In genomic region chr2:96815326-96816126, GRCh38 we compare ENCODE assay signal across 8 cellular contexts. TPM values are rescaled to one million over a fixed set of nuclear protein-coding genes. Genes with fewer than 3 reads are reported as not detected.
A peak's percentile ranks its signal among the peaks of the same experiment; 100 is the strongest.
DNase-seq lines count a peak whose midpoint lies in the region; ATAC-seq and TF ChIP-seq lines count a peak whose summit lies in the region.

No MANE protein-coding gene starts in this region.

- H3K4me3 ChIP-seq in left ventricle myocardium inferior: peak overlapping the region; percentile 90

- H3K4me3 Mint-ChIP-seq in activated T-helper 1 cell treated with anti-CD3 and anti-CD28 coated beads, Interleukin-12 subunit alpha, Interleukin-12 subunit beta, Interleukin-2, Interleukin-4 antibody, amounts not matched to agents 30 ng/mL and 10 ng/mL and 1 ng/mL, durations not matched to agents 14 hours and 24 hours and 36 hours: peak overlapping the region; percentile 93

- no peaks in the 10 kb centered on the region for H3K9me3 ChIP-seq in left ventricle myocardium inferior (replicated peaks)

- H3K27ac Mint-ChIP-seq in activated T-helper 1 cell treated with anti-CD3 and anti-CD28 coated beads, Interleukin-12 subunit alpha, Interleukin-12 subunit beta, Interleukin-2, Interleukin-4 antibody, amounts not matched to agents 30 ng/mL and 10 ng/mL and 1 ng/mL, durations not matched to agents 14 hours and 24 hours and 36 hours: peak overlapping the region; percentile 91

- DNase-seq in DMS79 treated with DMSO at 0.1 percent for 48 hours (lab: John Stamatoyannopoulos, UW): peak; percentile 41
- no peak for DNase-seq in DMS79 (lab: John Stamatoyannopoulos, UW)
- DNase-seq in LoVo (ENCODE audit: low spot score): peak; percentile 31
- DNase-seq in activated T-helper 1 cell treated with anti-CD3 and anti-CD28 coated beads, Interleukin-12 subunit alpha, Interleukin-12 subunit beta, Interleukin-2, Interleukin-4 antibody, amounts not matched to agents 30 ng/mL and 10 ng/mL and 1 ng/mL, durations not matched to agents 14 hours and 24 hours and 36 hours (ENCODE audit: low spot score): no peak
- DNase-seq in left ventricle myocardium inferior: no peak
- DNase-seq in renal cortical epithelial cell (ENCODE audit: low read depth): peak; percentile 45

- peaks cover 2% of the 10 kb centered on the region for H3K36me3 ChIP-seq in left ventricle myocardium inferior

- H3K27ac ChIP-seq in left ventricle myocardium inferior (replicated peaks): peak overlapping the region; percentile 100

- peaks cover 48% of the 10 kb centered on the region for H3K4me1 Mint-ChIP-seq in activated T-helper 1 cell treated with anti-CD3 and anti-CD28 coated beads, Interleukin-12 subunit alpha, Interleukin-12 subunit beta, Interleukin-2, Interleukin-4 antibody, amounts not matched to agents 30 ng/mL and 10 ng/mL and 1 ng/mL, durations not matched to agents 14 hours and 24 hours and 36 hours (ENCODE audit: low read depth)

- H3K27me3 ChIP-seq in left ventricle myocardium inferior (ENCODE audit: low read depth): no peaks in the 10 kb centered on the region

- peak; percentile 7 for ATAC-seq in GM21360 (IDR thresholded peaks at IDR 0.05; ENCODE audit: unreplicated experiment)
- ATAC-seq in activated CD4-positive, CD25-positive, alpha-beta regulatory T cell treated with anti-CD3 and anti-CD28 coated beads, Interleukin-2, amount 50 U/mL, for 24 hours: no peak

- no peak for TF ChIP-seq CTCF in left ventricle myocardium inferior (IDR thresholded peaks at IDR 0.05; ENCODE audit: borderline replicate concordance)

- intact Hi-C loops in activated T-helper 1 cell treated with anti-CD3 and anti-CD28 coated beads, Interleukin-12 subunit alpha, Interleukin-12 subunit beta, Interleukin-2, Interleukin-4 antibody, amounts not matched to agents 30 ng/mL and 10 ng/mL and 1 ng/mL, durations not matched to agents 14 hours and 24 hours and 36 hours (cut with micrococcal nuclease): loop anchor here (1.0 to 5.0 kb wide), 9 partner anchors 43 to 493 kb away; partner anchors contain the start of genes ANKRD36, ANKRD39, ARID5A and CNNM4
- intact Hi-C loops in left ventricle myocardium inferior (cut with micrococcal nuclease): no loop called here

- no peaks in the 10 kb centered on the region for H3K9me3 Mint-ChIP-seq in activated T-helper 1 cell treated with anti-CD3 and anti-CD28 coated beads, Interleukin-12 subunit alpha, Interleukin-12 subunit beta, Interleukin-2, Interleukin-4 antibody, amounts not matched to agents 30 ng/mL and 10 ng/mL and 1 ng/mL, durations not matched to agents 14 hours and 24 hours and 36 hours

- H3K27me3 Mint-ChIP-seq in activated T-helper 1 cell treated with anti-CD3 and anti-CD28 coated beads, Interleukin-12 subunit alpha, Interleukin-12 subunit beta, Interleukin-2, Interleukin-4 antibody, amounts not matched to agents 30 ng/mL and 10 ng/mL and 1 ng/mL, durations not matched to agents 14 hours and 24 hours and 36 hours (ENCODE audit: insufficient read depth): no peaks in the 10 kb centered on the region

- H3K36me3 Mint-ChIP-seq in activated T-helper 1 cell treated with anti-CD3 and anti-CD28 coated beads, Interleukin-12 subunit alpha, Interleukin-12 subunit beta, Interleukin-2, Interleukin-4 antibody, amounts not matched to agents 30 ng/mL and 10 ng/mL and 1 ng/mL, durations not matched to agents 14 hours and 24 hours and 36 hours (ENCODE audit: low read depth): peaks cover 34% of the 10 kb centered on the region

- peaks cover 76% of the 10 kb centered on the region for H3K4me1 ChIP-seq in left ventricle myocardium inferior

RNA-seq across cellular contexts. Expression of gene CNNM3, which starts 0.5 kb away (rescaled TPM):
- 26.1 and 31.4 TPM in 2 replicates for total RNA-seq in activated T-helper 1 cell treated with anti-CD3 and anti-CD28 coated beads, Interleukin-12 subunit alpha, Interleukin-12 subunit beta, Interleukin-2, Interleukin-4 antibody, amounts not matched to agents 30 ng/mL and 10 ng/mL and 1 ng/mL, durations not matched to agents 14 hours and 24 hours and 36 hours
- 11.1 TPM for total RNA-seq in left ventricle myocardium inferior
- total RNA-seq in renal cortical epithelial cell: 5.2 and 21.8 TPM in 2 replicates

RNA-seq across cellular contexts. Expression of gene ANKRD23, which starts 28.3 kb away (rescaled TPM):
- 8.2 and 8.8 TPM in 2 replicates for total RNA-seq in activated T-helper 1 cell treated with anti-CD3 and anti-CD28 coated beads, Interleukin-12 subunit alpha, Interleukin-12 subunit beta, Interleukin-2, Interleukin-4 antibody, amounts not matched to agents 30 ng/mL and 10 ng/mL and 1 ng/mL, durations not matched to agents 14 hours and 24 hours and 36 hours
- 14.4 TPM for total RNA-seq in left ventricle myocardium inferior
- total RNA-seq in renal cortical epithelial cell: 0.35 and 2.2 TPM in 2 replicates

RNA-seq across cellular contexts. Expression of gene ANKRD39, which starts 42.3 kb away (rescaled TPM):
- 40.8 and 41.1 TPM in 2 replicates for total RNA-seq in activated T-helper 1 cell treated with anti-CD3 and anti-CD28 coated beads, Interleukin-12 subunit alpha, Interleukin-12 subunit beta, Interleukin-2, Interleukin-4 antibody, amounts not matched to agents 30 ng/mL and 10 ng/mL and 1 ng/mL, durations not matched to agents 14 hours and 24 hours and 36 hours
- total RNA-seq in left ventricle myocardium inferior: 14.3 TPM
- total RNA-seq in renal cortical epithelial cell: 4.7 and 6.3 TPM in 2 replicates

RNA-seq across cellular contexts. Expression of gene SEMA4C, which starts 54.4 kb away (rescaled TPM):
- 18.7 and 20.6 TPM in 2 replicates for total RNA-seq in activated T-helper 1 cell treated with anti-CD3 and anti-CD28 coated beads, Interleukin-12 subunit alpha, Interleukin-12 subunit beta, Interleukin-2, Interleukin-4 antibody, amounts not matched to agents 30 ng/mL and 10 ng/mL and 1 ng/mL, durations not matched to agents 14 hours and 24 hours and 36 hours
- 16.6 TPM for total RNA-seq in left ventricle myocardium inferior
- total RNA-seq in renal cortical epithelial cell: 17.5 and 25.3 TPM in 2 replicates

RNA-seq across cellular contexts. Expression of gene CNNM4, which starts 54.8 kb away (rescaled TPM):
- 9.9 and 11.1 TPM in 2 replicates for total RNA-seq in activated T-helper 1 cell treated with anti-CD3 and anti-CD28 coated beads, Interleukin-12 subunit alpha, Interleukin-12 subunit beta, Interleukin-2, Interleukin-4 antibody, amounts not matched to agents 30 ng/mL and 10 ng/mL and 1 ng/mL, durations not matched to agents 14 hours and 24 hours and 36 hours
- 28.9 TPM for total RNA-seq in left ventricle myocardium inferior
- 2.6 and 5.4 TPM in 2 replicates for total RNA-seq in renal cortical epithelial cell

Comparison
In these comparisons a context has a peak if more than half of its experiments do, and no peak if none do; other contexts are left out.
1. DNase-seq: peak in DMS79 treated with DMSO at 0.1 percent for 48 hours (single experiment), LoVo (single experiment) and renal cortical epithelial cell (single experiment); none in DMS79 (single experiment), activated T-helper 1 cell treated with anti-CD3 and anti-CD28 coated beads, Interleukin-12 subunit alpha, Interleukin-12 subunit beta, Interleukin-2, Interleukin-4 antibody, amounts not matched to agents 30 ng/mL and 10 ng/mL and 1 ng/mL, durations not matched to agents 14 hours and 24 hours and 36 hours (single experiment) and left ventricle myocardium inferior (single experiment).